8 cellular contexts compared by ENCODE assay signal in genomic region chr11:113773416-113774173, GRCh38. TPM values are rescaled to one million over a fixed set of nuclear protein-coding genes. Genes with fewer than 3 reads are reported as not detected.
DNase-seq lines count a peak whose midpoint lies in the region; ATAC-seq and TF ChIP-seq lines count a peak whose summit lies in the region.

A gene with protein sequence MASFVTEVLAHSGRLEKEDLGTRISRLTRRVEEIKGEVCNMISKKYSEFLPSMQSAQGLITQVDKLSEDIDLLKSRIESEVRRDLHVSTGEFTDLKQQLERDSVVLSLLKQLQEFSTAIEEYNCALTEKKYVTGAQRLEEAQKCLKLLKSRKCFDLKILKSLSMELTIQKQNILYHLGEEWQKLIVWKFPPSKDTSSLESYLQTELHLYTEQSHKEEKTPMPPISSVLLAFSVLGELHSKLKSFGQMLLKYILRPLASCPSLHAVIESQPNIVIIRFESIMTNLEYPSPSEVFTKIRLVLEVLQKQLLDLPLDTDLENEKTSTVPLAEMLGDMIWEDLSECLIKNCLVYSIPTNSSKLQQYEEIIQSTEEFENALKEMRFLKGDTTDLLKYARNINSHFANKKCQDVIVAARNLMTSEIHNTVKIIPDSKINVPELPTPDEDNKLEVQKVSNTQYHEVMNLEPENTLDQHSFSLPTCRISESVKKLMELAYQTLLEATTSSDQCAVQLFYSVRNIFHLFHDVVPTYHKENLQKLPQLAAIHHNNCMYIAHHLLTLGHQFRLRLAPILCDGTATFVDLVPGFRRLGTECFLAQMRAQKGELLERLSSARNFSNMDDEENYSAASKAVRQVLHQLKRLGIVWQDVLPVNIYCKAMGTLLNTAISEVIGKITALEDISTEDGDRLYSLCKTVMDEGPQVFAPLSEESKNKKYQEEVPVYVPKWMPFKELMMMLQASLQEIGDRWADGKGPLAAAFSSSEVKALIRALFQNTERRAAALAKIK (minus strand): TSS chr11:113773692. CDS start chr11:113773666, 26 bp downstream.

- H3K36me3 Mint-ChIP-seq in T-helper 17 cell (ENCODE audit: low read depth) (peaks cover 6% of the 10 kb centered on the region), progenitor cell of endocrine pancreas (ENCODE audit: insufficient read depth) (peaks cover 2% of the 10 kb centered on the region)

- intact Hi-C loops in left ventricle myocardium inferior (cut with micrococcal nuclease), result no loop called here

- peak within 1 kb of the TSS; percentile 88 for H3K4me3 ChIP-seq in left ventricle myocardium inferior

- H3K36me3 ChIP-seq in left ventricle myocardium inferior, result peaks cover 7% of the 10 kb centered on the region

- no peaks in the 10 kb centered on the region for H3K27me3 Mint-ChIP-seq in T-helper 17 cell
- peaks cover 30% of the 10 kb centered on the region for H3K27me3 Mint-ChIP-seq in progenitor cell of endocrine pancreas

- no peaks in the 10 kb centered on the region for H3K9me3 ChIP-seq in T-helper 17 cell (ENCODE audit: control insufficient read depth, low read length, poor library complexity, severe bottlenecking)
- no peaks in the 10 kb centered on the region for H3K9me3 ChIP-seq in left ventricle myocardium inferior (replicated peaks)

- peak; percentile 99 for ATAC-seq in GM18498 (IDR thresholded peaks at IDR 0.05; ENCODE audit: unreplicated experiment)
- peak; percentile 95 for ATAC-seq in HG02938 (IDR thresholded peaks at IDR 0.05; ENCODE audit: unreplicated experiment)
- ATAC-seq in T-helper 17 cell, result peak; percentile 99

- peaks cover 19% of the 10 kb centered on the region for H3K4me1 Mint-ChIP-seq in T-helper 17 cell
- peaks cover 11% of the 10 kb centered on the region for H3K4me1 Mint-ChIP-seq in progenitor cell of endocrine pancreas (ENCODE audit: low read depth)

- H3K4me1 ChIP-seq in left ventricle myocardium inferior, result peaks cover 38% of the 10 kb centered on the region

- H3K27ac ChIP-seq in angular gyrus (ENCODE audit: low read depth, low read length) (peak within 1 kb of the TSS; percentile 29), left ventricle myocardium inferior (replicated peaks) (peak within 1 kb of the TSS; percentile 83)

- H3K27me3 ChIP-seq in left ventricle myocardium inferior (ENCODE audit: low read depth), result no peaks in the 10 kb centered on the region

- H3K4me3 Mint-ChIP-seq in T-helper 17 cell, result peak within 1 kb of the TSS; percentile 100
- peak within 1 kb of the TSS; percentile 100 for H3K4me3 Mint-ChIP-seq in progenitor cell of endocrine pancreas (ENCODE audit: low read depth)

- no peaks in the 10 kb centered on the region for H3K9me3 Mint-ChIP-seq in progenitor cell of endocrine pancreas (ENCODE audit: low read depth)

- DNase-seq in NCI-H1694 treated with DMSO at 0.1 percent for 48 hours (lab: John Stamatoyannopoulos, UW) (peak; percentile 82), T-helper 17 cell (peak; percentile 87 to 89 (median 87)), left ventricle myocardium inferior (peak; percentile 98), progenitor cell of endocrine pancreas (ENCODE audit: low spot score, unreplicated experiment) (peak; percentile 87), ureter (ENCODE audit: low spot score) (peak; percentile 97)

- H3K27ac Mint-ChIP-seq in T-helper 17 cell (peak within 1 kb of the TSS; percentile 99), progenitor cell of endocrine pancreas (peak within 1 kb of the TSS; percentile 98)

- TF ChIP-seq CTCF in left ventricle myocardium inferior (IDR thresholded peaks at IDR 0.05; ENCODE audit: borderline replicate concordance) (peak; percentile 89), progenitor cell of endocrine pancreas (IDR thresholded peaks at IDR 0.05; ENCODE audit: unreplicated experiment) (peak; percentile 95)

RNA-seq across cellular contexts. Expression of the gene that starts here (rescaled TPM):
- total RNA-seq in T-helper 17 cell (1 to 10 TPM; 4.4 to 5.7 TPM), left ventricle myocardium inferior (8.6 TPM), progenitor cell of endocrine pancreas (18.9 and 22.8 TPM in 2 replicates), ureter (15.1 TPM)

Comparison
In these comparisons a context has a peak if more than half of its experiments do, and no peak if none do; other contexts are left out.
1. Peak in every context shown above with its lines: DNase-seq, ATAC-seq, H3K4me3 ChIP-seq and H3K27ac ChIP-seq.